Comparison of ENCODE assay signal across 1 cellular context in the genomic region with DNA sequence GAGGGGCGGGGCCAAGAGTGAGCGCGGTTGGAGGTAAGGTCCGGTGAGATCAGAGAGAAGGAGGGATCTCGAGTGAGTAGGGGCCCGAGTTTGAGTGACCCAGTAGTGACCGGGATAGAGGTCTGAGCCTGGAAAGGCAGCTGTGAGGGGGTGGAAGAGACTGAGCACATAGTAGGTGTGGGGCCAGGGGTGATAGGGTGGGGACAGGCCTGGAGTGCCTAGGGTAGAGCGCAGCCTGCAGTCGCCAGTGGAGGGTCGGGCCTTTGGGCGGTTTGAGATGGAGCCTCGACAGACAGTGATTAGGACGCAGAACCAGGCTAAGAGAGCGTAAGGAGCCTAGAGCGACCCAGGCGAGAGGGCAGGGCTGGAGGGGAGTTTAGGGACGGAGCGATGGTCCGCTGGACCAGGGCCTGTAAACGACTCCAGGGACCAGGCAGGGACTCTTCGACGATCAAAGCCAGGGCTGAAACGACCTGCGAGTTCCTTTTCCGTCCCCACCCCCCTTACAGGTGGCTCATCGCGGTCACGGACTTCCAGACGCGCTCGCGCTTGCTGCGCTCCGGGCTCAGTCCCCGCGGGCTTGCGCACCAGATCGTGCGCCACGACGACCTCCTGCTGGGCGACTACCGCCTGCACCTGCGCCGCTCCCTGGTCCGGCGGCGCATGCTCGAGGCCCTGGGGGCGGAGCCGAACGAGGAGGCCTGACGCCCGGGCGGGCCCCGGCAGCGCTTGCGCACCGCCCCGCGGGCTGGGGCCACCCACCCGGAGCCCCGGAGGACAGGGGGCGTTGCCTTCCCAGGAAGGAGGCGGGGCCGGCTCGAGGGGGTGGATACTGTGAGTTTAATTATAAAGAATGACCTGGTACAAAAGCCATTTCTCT.
TF ChIP-seq lines count a peak whose summit lies in the region.

No MANE protein-coding gene starts in this region.

TF ChIP-seq in K562, 482 proteins besides CTCF, POLR2A, EP300 and RAD21 (continued from another document and continues in another):
- TF ChIP-seq ZNF699 (CRISPR knock-in tag; IDR thresholded peaks at IDR 0.05; ENCODE audit: insufficient replicate concordance) (no peak), ZFX (CRISPR knock-in tag; IDR thresholded peaks at IDR 0.05) (peak; percentile 90), ZBED1 (IDR thresholded peaks at IDR 0.05) (peak; percentile 54; the same call in 1 of the 2 replicates), XRCC4 (IDR thresholded peaks at IDR 0.05; ENCODE audit: extremely low read depth, insufficient read depth, insufficient read length) (no peak), SNRNP70 (optimal IDR thresholded peaks at IDR 0.05; ENCODE audit: low read depth, low read length) (no peak), ZNF133 (CRISPR knock-in tag; IDR thresholded peaks at IDR 0.05) (no peak), CXXC5 (CRISPR knock-in tag; IDR thresholded peaks at IDR 0.05) (peak; percentile 88), PRPF4 (IDR thresholded peaks at IDR 0.05; ENCODE audit: insufficient read depth, low read depth, low read length, poor library complexity, severe bottlenecking) (no peak), ZNF232 (CRISPR knock-in tag; IDR thresholded peaks at IDR 0.05) (peak; percentile 39; the same call in 1 of the 2 replicates), KDM5B (IDR thresholded peaks at IDR 0.05; ENCODE audit: insufficient replicate concordance, low read depth, low read length) (peak; percentile 86), EHMT2 (IDR thresholded peaks at IDR 0.05) (no peak), SMARCC2 (IDR thresholded peaks at IDR 0.05; ENCODE audit: low read depth) (no peak), HMGN3 (IDR thresholded peaks at IDR 0.05; ENCODE audit: borderline replicate concordance, extremely low read depth, insufficient read length, low read depth, low read length) (peak; percentile 83), RBM17 (IDR thresholded peaks at IDR 0.05; ENCODE audit: borderline replicate concordance, low read depth, low read length) (no peak), RBM15 (IDR thresholded peaks at IDR 0.05; ENCODE audit: insufficient read depth, low read length) (no peak), NR4A1 (CRISPR knock-in tag; IDR thresholded peaks at IDR 0.05) (peak; percentile 79; the same call in 1 of the 2 replicates), NR4A1 (tag; IDR thresholded peaks at IDR 0.05) (peak; percentile 75; the same call in 1 of the 2 replicates), ATF1 (CRISPR knock-in tag; IDR thresholded peaks at IDR 0.05) (peak; percentile 43; the same call in 1 of the 2 replicates), ATF1 (tag; IDR thresholded peaks at IDR 0.05) (peak; percentile 64; the same call in 1 of the 2 replicates), MIER1 (IDR thresholded peaks at IDR 0.05; ENCODE audit: low read depth) (0 out of 2 replicates have a peak, but pooled peaks have one; percentile 40), FIP1L1 (IDR thresholded peaks at IDR 0.05; ENCODE audit: low read depth, low read length, poor library complexity, severe bottlenecking) (peak; percentile 57), CREM (IDR thresholded peaks at IDR 0.05; ENCODE audit: low read depth) (peak; percentile 90)
- TF ChIP-seq, protein P1, sequence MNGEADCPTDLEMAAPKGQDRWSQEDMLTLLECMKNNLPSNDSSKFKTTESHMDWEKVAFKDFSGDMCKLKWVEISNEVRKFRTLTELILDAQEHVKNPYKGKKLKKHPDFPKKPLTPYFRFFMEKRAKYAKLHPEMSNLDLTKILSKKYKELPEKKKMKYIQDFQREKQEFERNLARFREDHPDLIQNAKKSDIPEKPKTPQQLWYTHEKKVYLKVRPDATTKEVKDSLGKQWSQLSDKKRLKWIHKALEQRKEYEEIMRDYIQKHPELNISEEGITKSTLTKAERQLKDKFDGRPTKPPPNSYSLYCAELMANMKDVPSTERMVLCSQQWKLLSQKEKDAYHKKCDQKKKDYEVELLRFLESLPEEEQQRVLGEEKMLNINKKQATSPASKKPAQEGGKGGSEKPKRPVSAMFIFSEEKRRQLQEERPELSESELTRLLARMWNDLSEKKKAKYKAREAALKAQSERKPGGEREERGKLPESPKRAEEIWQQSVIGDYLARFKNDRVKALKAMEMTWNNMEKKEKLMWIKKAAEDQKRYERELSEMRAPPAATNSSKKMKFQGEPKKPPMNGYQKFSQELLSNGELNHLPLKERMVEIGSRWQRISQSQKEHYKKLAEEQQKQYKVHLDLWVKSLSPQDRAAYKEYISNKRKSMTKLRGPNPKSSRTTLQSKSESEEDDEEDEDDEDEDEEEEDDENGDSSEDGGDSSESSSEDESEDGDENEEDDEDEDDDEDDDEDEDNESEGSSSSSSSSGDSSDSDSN (IDR thresholded peaks at IDR 0.05; ENCODE audit: borderline replicate concordance in 1 of 2, low read depth in 2 of 2, low read length in 2 of 2) = 0 out of 4 replicates have a peak, but pooled peaks of 1 of the 2 experiments have one; percentile 54
- TF ChIP-seq, protein P2, sequence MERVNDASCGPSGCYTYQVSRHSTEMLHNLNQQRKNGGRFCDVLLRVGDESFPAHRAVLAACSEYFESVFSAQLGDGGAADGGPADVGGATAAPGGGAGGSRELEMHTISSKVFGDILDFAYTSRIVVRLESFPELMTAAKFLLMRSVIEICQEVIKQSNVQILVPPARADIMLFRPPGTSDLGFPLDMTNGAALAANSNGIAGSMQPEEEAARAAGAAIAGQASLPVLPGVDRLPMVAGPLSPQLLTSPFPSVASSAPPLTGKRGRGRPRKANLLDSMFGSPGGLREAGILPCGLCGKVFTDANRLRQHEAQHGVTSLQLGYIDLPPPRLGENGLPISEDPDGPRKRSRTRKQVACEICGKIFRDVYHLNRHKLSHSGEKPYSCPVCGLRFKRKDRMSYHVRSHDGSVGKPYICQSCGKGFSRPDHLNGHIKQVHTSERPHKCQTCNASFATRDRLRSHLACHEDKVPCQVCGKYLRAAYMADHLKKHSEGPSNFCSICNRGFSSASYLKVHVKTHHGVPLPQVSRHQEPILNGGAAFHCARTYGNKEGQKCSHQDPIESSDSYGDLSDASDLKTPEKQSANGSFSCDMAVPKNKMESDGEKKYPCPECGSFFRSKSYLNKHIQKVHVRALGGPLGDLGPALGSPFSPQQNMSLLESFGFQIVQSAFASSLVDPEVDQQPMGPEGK (CRISPR knock-in tag; IDR thresholded peaks at IDR 0.05; ENCODE audit: borderline replicate concordance) = 0 out of 2 replicates have a peak, but pooled peaks have one; percentile 38
- TF ChIP-seq, protein P3, sequence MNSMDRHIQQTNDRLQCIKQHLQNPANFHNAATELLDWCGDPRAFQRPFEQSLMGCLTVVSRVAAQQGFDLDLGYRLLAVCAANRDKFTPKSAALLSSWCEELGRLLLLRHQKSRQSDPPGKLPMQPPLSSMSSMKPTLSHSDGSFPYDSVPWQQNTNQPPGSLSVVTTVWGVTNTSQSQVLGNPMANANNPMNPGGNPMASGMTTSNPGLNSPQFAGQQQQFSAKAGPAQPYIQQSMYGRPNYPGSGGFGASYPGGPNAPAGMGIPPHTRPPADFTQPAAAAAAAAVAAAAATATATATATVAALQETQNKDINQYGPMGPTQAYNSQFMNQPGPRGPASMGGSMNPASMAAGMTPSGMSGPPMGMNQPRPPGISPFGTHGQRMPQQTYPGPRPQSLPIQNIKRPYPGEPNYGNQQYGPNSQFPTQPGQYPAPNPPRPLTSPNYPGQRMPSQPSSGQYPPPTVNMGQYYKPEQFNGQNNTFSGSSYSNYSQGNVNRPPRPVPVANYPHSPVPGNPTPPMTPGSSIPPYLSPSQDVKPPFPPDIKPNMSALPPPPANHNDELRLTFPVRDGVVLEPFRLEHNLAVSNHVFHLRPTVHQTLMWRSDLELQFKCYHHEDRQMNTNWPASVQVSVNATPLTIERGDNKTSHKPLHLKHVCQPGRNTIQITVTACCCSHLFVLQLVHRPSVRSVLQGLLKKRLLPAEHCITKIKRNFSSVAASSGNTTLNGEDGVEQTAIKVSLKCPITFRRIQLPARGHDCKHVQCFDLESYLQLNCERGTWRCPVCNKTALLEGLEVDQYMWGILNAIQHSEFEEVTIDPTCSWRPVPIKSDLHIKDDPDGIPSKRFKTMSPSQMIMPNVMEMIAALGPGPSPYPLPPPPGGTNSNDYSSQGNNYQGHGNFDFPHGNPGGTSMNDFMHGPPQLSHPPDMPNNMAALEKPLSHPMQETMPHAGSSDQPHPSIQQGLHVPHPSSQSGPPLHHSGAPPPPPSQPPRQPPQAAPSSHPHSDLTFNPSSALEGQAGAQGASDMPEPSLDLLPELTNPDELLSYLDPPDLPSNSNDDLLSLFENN (IDR thresholded peaks at IDR 0.05; ENCODE audit: low read depth in 2 of 2, low read length in 2 of 2) = peak in 1 of 2 experiments; percentile 65; a peak in 1 of 4 replicates
- TF ChIP-seq, protein P4, sequence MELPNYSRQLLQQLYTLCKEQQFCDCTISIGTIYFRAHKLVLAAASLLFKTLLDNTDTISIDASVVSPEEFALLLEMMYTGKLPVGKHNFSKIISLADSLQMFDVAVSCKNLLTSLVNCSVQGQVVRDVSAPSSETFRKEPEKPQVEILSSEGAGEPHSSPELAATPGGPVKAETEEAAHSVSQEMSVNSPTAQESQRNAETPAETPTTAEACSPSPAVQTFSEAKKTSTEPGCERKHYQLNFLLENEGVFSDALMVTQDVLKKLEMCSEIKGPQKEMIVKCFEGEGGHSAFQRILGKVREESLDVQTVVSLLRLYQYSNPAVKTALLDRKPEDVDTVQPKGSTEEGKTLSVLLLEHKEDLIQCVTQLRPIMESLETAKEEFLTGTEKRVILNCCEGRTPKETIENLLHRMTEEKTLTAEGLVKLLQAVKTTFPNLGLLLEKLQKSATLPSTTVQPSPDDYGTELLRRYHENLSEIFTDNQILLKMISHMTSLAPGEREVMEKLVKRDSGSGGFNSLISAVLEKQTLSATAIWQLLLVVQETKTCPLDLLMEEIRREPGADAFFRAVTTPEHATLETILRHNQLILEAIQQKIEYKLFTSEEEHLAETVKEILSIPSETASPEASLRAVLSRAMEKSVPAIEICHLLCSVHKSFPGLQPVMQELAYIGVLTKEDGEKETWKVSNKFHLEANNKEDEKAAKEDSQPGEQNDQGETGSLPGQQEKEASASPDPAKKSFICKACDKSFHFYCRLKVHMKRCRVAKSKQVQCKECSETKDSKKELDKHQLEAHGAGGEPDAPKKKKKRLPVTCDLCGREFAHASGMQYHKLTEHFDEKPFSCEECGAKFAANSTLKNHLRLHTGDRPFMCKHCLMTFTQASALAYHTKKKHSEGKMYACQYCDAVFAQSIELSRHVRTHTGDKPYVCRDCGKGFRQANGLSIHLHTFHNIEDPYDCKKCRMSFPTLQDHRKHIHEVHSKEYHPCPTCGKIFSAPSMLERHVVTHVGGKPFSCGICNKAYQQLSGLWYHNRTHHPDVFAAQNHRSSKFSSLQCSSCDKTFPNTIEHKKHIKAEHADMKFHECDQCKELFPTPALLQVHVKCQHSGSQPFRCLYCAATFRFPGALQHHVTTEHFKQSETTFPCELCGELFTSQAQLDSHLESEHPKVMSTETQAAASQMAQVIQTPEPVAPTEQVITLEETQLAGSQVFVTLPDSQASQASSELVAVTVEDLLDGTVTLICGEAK (IDR thresholded peaks at IDR 0.05) = peak; percentile 60; the same call in 1 of the 2 replicates
- TF ChIP-seq, protein P4 (CRISPR knock-in tag; IDR thresholded peaks at IDR 0.05) = no peak
- TF ChIP-seq, protein P5, sequence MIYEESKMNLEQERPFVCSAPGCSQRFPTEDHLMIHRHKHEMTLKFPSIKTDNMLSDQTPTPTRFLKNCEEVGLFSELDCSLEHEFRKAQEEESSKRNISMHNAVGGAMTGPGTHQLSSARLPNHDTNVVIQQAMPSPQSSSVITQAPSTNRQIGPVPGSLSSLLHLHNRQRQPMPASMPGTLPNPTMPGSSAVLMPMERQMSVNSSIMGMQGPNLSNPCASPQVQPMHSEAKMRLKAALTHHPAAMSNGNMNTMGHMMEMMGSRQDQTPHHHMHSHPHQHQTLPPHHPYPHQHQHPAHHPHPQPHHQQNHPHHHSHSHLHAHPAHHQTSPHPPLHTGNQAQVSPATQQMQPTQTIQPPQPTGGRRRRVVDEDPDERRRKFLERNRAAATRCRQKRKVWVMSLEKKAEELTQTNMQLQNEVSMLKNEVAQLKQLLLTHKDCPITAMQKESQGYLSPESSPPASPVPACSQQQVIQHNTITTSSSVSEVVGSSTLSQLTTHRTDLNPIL (CRISPR knock-in tag; IDR thresholded peaks at IDR 0.05) = no peak; the same call in 1 of the 2 replicates
- TF ChIP-seq, protein P6, sequence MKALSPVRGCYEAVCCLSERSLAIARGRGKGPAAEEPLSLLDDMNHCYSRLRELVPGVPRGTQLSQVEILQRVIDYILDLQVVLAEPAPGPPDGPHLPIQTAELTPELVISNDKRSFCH (CRISPR knock-in tag; IDR thresholded peaks at IDR 0.05) = no peak
- TF ChIP-seq, protein P6 (tag; IDR thresholded peaks at IDR 0.05) = peak; percentile 89
- TF ChIP-seq, protein P7, sequence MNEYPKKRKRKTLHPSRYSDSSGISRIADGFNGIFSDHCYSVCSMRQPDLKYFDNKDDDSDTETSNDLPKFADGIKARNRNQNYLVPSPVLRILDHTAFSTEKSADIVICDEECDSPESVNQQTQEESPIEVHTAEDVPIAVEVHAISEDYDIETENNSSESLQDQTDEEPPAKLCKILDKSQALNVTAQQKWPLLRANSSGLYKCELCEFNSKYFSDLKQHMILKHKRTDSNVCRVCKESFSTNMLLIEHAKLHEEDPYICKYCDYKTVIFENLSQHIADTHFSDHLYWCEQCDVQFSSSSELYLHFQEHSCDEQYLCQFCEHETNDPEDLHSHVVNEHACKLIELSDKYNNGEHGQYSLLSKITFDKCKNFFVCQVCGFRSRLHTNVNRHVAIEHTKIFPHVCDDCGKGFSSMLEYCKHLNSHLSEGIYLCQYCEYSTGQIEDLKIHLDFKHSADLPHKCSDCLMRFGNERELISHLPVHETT (CRISPR knock-in tag; conservative IDR thresholded peaks at IDR 0.05 in 1 of 2, IDR thresholded peaks at IDR 0.05 in 1 of 2) = peak in 1 of 2 experiments; percentile 44; a peak in 1 of 4 replicates
